ENCODE assay signal across 8 cellular contexts in genomic region chr1:15836772-15837669, GRCh38. TPM values are rescaled to one million over a fixed set of nuclear protein-coding genes. Genes with fewer than 3 reads are reported as not detected.
A peak's percentile ranks its signal among the peaks of the same experiment; 100 is the strongest.
DNase-seq lines count a peak whose midpoint lies in the region; ATAC-seq and TF ChIP-seq lines count a peak whose summit lies in the region.

No MANE protein-coding gene starts in this region.

- no peaks in the 10 kb centered on the region for H3K27me3 ChIP-seq in HL-60 (ENCODE audit: insufficient read depth, poor library complexity, severe bottlenecking)
- H3K27me3 ChIP-seq in esophagus (ENCODE audit: control insufficient read depth in 1 of 2, insufficient read depth in 2 of 2, low read length in 2 of 2): no peaks in the 10 kb centered on the region
- no peaks in the 10 kb centered on the region for H3K27me3 ChIP-seq in prostate gland (replicated peaks; ENCODE audit: insufficient read depth)

- WGBS in esophagus, 2 donors: 62 to 68% methylated on average over 62 of the region's 62 CpGs
- WGBS in prostate gland: 66% methylated on average over 62 of the region's 62 CpGs

- DNase-seq in HL-60 (ENCODE audit: low read depth in 1 of 2, low spot score in 1 of 2) (peak; percentile 68 to 84), prostate gland (ENCODE audit: low spot score) (no peak), iPS-NIHi7 (ENCODE audit: extremely low spot score) (no peak), OCI-M1 (lab: John Stamatoyannopoulos, UW) (no peak), GOT3 (lab: John Stamatoyannopoulos, UW) (no peak)
- DNase-seq in activated CD4-positive, alpha-beta T cell treated with anti-CD3 and anti-CD28 coated beads, Interleukin-2, amount 10 ng/mL, durations not matched to agents 7 days and 5 days: peak; percentile 29

- POLR2A ChIA-PET in activated CD4-positive, alpha-beta T cell treated with anti-CD3 and anti-CD28 coated beads, Interleukin-2, amount 10 ng/mL, durations not matched to agents 7 days and 5 days (lab: Charles Lee): interaction anchor here (0.6 kb wide), 1 partner anchor 39 kb away, joined by 6 read pairs; no protein-coding TSS in a partner anchor

- TF ChIP-seq CTCF in HL-60 (IDR thresholded peaks at IDR 0.05; ENCODE audit: insufficient read depth, low read length): no peak
- TF ChIP-seq CTCF in prostate gland (IDR thresholded peaks at IDR 0.05): no peak

- peaks cover 24% of the 10 kb centered on the region for H3K4me1 Mint-ChIP-seq in activated CD4-positive, alpha-beta T cell treated with anti-CD3 and anti-CD28 coated beads, Interleukin-2, amount 10 ng/mL, durations not matched to agents 7 days and 5 days

- CTCF ChIA-PET in activated CD4-positive, alpha-beta T cell treated with anti-CD3 and anti-CD28 coated beads, Interleukin-2, amount 10 ng/mL, durations not matched to agents 7 days and 5 days (lab: Charles Lee): interaction anchor here (0.5 to 1.5 kb wide), 5 partner anchors 12 to 827 kb away, joined by 3 to 5 read pairs (median 3); no protein-coding TSS in a partner anchor

- H3K4me3 ChIP-seq in HL-60 (replicated peaks; ENCODE audit: insufficient read depth, low read length) (peak overlapping the region; percentile 9; the same call in 1 of the 2 replicates), esophagus (ENCODE audit: low read depth in 1 of 2, low read length in 2 of 2) (peak overlapping the region in 1 of 2 donors; percentile 62), prostate gland (peak overlapping the region in 1 of 2 donors; percentile 79)

- H3K4me1 ChIP-seq in esophagus (ENCODE audit: control insufficient read depth in 2 of 2, insufficient read depth in 2 of 2, low read length in 1 of 2) (peaks cover 0 to 2% of the 10 kb centered on the region in 2 donors), prostate gland (replicated peaks) (no peaks in the 10 kb centered on the region)

- no peaks in the 10 kb centered on the region for H3K9me3 ChIP-seq in esophagus (ENCODE audit: control insufficient read depth in 2 of 2, insufficient read depth in 1 of 2, low read depth in 1 of 2, low read length in 1 of 2)
- H3K9me3 ChIP-seq in prostate gland: no peaks in the 10 kb centered on the region

- TF ChIP-seq POLR2A in prostate gland (IDR thresholded peaks at IDR 0.05): no peak

- peak overlapping the region; percentile 98 for H3K27ac Mint-ChIP-seq in activated CD4-positive, alpha-beta T cell treated with anti-CD3 and anti-CD28 coated beads, Interleukin-2, amount 10 ng/mL, durations not matched to agents 7 days and 5 days

- H3K27ac ChIP-seq in HL-60 (replicated peaks) (peak overlapping the region; percentile 99), esophagus (ENCODE audit: low read depth in 2 of 2, low read length in 1 of 2) (peak overlapping the region; percentile 94 to 100), prostate gland (peak overlapping the region; percentile 99 to 100)

- H3K36me3 ChIP-seq in esophagus (ENCODE audit: control insufficient read depth in 2 of 2, insufficient read depth in 2 of 2, low read length in 1 of 2) (no peaks in the 10 kb centered on the region), prostate gland (no peaks in the 10 kb centered on the region)

- no peaks in the 10 kb centered on the region for H3K9me3 Mint-ChIP-seq in activated CD4-positive, alpha-beta T cell treated with anti-CD3 and anti-CD28 coated beads, Interleukin-2, amount 10 ng/mL, durations not matched to agents 7 days and 5 days

- no peak for ATAC-seq in GM19351 (IDR thresholded peaks at IDR 0.05; ENCODE audit: unreplicated experiment)

- peak overlapping the region; percentile 90 for H3K4me3 Mint-ChIP-seq in activated CD4-positive, alpha-beta T cell treated with anti-CD3 and anti-CD28 coated beads, Interleukin-2, amount 10 ng/mL, durations not matched to agents 7 days and 5 days

- H3K36me3 Mint-ChIP-seq in activated CD4-positive, alpha-beta T cell treated with anti-CD3 and anti-CD28 coated beads, Interleukin-2, amount 10 ng/mL, durations not matched to agents 7 days and 5 days (ENCODE audit: low read depth): peaks cover 5% of the 10 kb centered on the region

- intact Hi-C loops in prostate gland (cut with DNase I): no loop called here

- H3K27me3 Mint-ChIP-seq in activated CD4-positive, alpha-beta T cell treated with anti-CD3 and anti-CD28 coated beads, Interleukin-2, amount 10 ng/mL, durations not matched to agents 7 days and 5 days: no peaks in the 10 kb centered on the region

RNA-seq across cellular contexts. Expression of gene SPEN, which starts 10.5 kb away (rescaled TPM):
- total RNA-seq in activated CD4-positive, alpha-beta T cell treated with anti-CD3 and anti-CD28 coated beads, Interleukin-2, amount 10 ng/mL, durations not matched to agents 7 days and 5 days: 10 to 100 TPM; 65.1 to 65.2 TPM
- polyA plus RNA-seq in esophagus: 10 to 100 TPM; 14.4 to 15.3 TPM
- total RNA-seq in prostate gland: 10 to 100 TPM; 31.9 to 48.3 TPM

RNA-seq across cellular contexts. Expression of gene UQCRHL, which starts 29.6 kb away (rescaled TPM):
- 1 to 10 TPM; 1.1 to 1.8 TPM for total RNA-seq in activated CD4-positive, alpha-beta T cell treated with anti-CD3 and anti-CD28 coated beads, Interleukin-2, amount 10 ng/mL, durations not matched to agents 7 days and 5 days
- 1 to 10 TPM; 1.9 to 2.0 TPM for polyA plus RNA-seq in esophagus
- 1 to 10 TPM; 1.6 to 2.4 TPM for total RNA-seq in prostate gland

Comparison
In these comparisons a context has a peak if more than half of its experiments do, and no peak if none do; other contexts are left out.
1. DNase-seq: peak in HL-60 (2 of 2) and activated CD4-positive, alpha-beta T cell treated with anti-CD3 and anti-CD28 coated beads, Interleukin-2, amount 10 ng/mL, durations not matched to agents 7 days and 5 days (single experiment); none in prostate gland (single experiment), iPS-NIHi7 (single experiment), OCI-M1 (single experiment) and GOT3 (single experiment).
2. Peak in every context shown above with its lines, with median percentiles within 50 percentile points of each other: H3K27ac ChIP-seq.